Comparison of ENCODE assay signal across 16 cellular contexts in genomic region chr19:57267294-57267693, GRCh38. TPM values are rescaled to one million over a fixed set of nuclear protein-coding genes. Genes with fewer than 3 reads are reported as not detected.
"Had no signal": no experiment of that assay in that cellular context is flagged by ENCODE, and none has a peak within 500 bp of the region (broad histone marks: within the 10 kb centered on the region; RNA-seq: fewer than 3 reads in every experiment).

No MANE protein-coding gene starts in this region.

- H3K4me3 ChIP-seq: cardiac muscle cell, esophagus squamous epithelium, neural progenitor cell, right atrium auricular region had no signal

- H3K4me1 ChIP-seq: esophagus squamous epithelium, neural progenitor cell, right atrium auricular region had no signal

- H3K4me3 Mint-ChIP-seq: activated naive CD8-positive, alpha-beta T cell treated with anti-CD3 and anti-CD28 coated beads for 36 hours; mesothelial cell of epicardium; neural progenitor cell had no signal

- DNase-seq: activated gamma-delta T cell treated with Interleukin-2 at 50 U/mL for 16 hours; activated naive CD8-positive, alpha-beta T cell treated with anti-CD3 and anti-CD28 coated beads for 36 hours; activated T-cell treated with anti-CD3 and anti-CD28 coated beads, Interleukin-2, amount 50 U/mL, for 48 hours; esophagus squamous epithelium; foreskin fibroblast; head of caudate nucleus; small intestine; stimulated activated naive CD4-positive, alpha-beta T cell; substantia nigra; trophoblast cell had no signal

- FAIRE-seq: small intestine had no signal

- H3K27me3 ChIP-seq: cardiac muscle cell, esophagus squamous epithelium, neural progenitor cell, right atrium auricular region had no signal

- H3K4me2 ChIP-seq: neural progenitor cell had no signal

- H3K27ac Mint-ChIP-seq: activated naive CD8-positive, alpha-beta T cell treated with anti-CD3 and anti-CD28 coated beads for 36 hours; mesothelial cell of epicardium; neural progenitor cell had no signal

- H2AFZ ChIP-seq: neural progenitor cell had no signal

- H3K4me1 Mint-ChIP-seq: mesothelial cell of epicardium, neural progenitor cell had no signal

- H3K27me3 Mint-ChIP-seq: activated naive CD8-positive, alpha-beta T cell treated with anti-CD3 and anti-CD28 coated beads for 36 hours had no signal

- H3K36me3 ChIP-seq: cardiac muscle cell, neural progenitor cell had no signal

- H3K27ac ChIP-seq: cardiac muscle cell, esophagus squamous epithelium, neural progenitor cell, right atrium auricular region had no signal

- ATAC-seq: activated CD4-positive, CD25-positive, alpha-beta regulatory T cell treated with anti-CD3 and anti-CD28 coated beads, Interleukin-2, amount 50 U/mL, for 24 hours had no signal

- H3K9me3 Mint-ChIP-seq: mesothelial cell of epicardium, neural progenitor cell had no signal

RNA-seq across cellular contexts. Expression of gene AURKC, which starts 36.5 kb away (rescaled TPM):
- total RNA-seq: myocyte had no signal
- polyA plus RNA-seq: cardiac muscle cell had no signal
